Comparison of ENCODE assay signal across 8 cellular contexts in genomic region chr5:73564644-73565165, GRCh38. TPM values are rescaled to one million over a fixed set of nuclear protein-coding genes. Genes with fewer than 3 reads are reported as not detected.
DNase-seq lines count a peak whose midpoint lies in the region; ATAC-seq, FAIRE-seq and TF ChIP-seq lines count a peak whose summit lies in the region.

No MANE protein-coding gene starts in this region.

- CTCF ChIA-PET in activated B cell treated with CpG ODN at 0.5 μM for 24 hours (lab: Charles Lee) = interaction anchor here (1.4 kb wide), 1 partner anchor 29 kb away, joined by 4 read pairs; no protein-coding TSS in a partner anchor

- H3K9me3 ChIP-seq in pancreas = no peaks in the 10 kb centered on the region

- H3K4me1 ChIP-seq in pancreas = peaks cover 11 to 29% (median 15%) of the 10 kb centered on the region in 3 donors

- H3K27ac ChIP-seq in pancreas = peak overlapping the region; percentile 85 to 95 (median 89)

- POLR2A ChIA-PET in activated B cell treated with CpG ODN at 0.5 μM for 24 hours (lab: Charles Lee) = interaction anchor here (1.2 to 3.0 kb wide), 3 partner anchors 9 to 66 kb away, joined by 3 to 35 read pairs (median 6); partner anchors contain the start of gene BTF3

- H3K27me3 Mint-ChIP-seq in activated B cell treated with CpG ODN at 0.5 μM for 24 hours = no peaks in the 10 kb centered on the region

- DNase-seq in activated B cell treated with CpG ODN at 0.5 μM for 24 hours (no peak), fibroblast of peridontal ligament (ENCODE audit: extremely low read depth) (peak; percentile 14), pancreas (no peak), cerebellar nuclear complex (lab: John Stamatoyannopoulos, UW) (no peak), OCI-M2 (lab: John Stamatoyannopoulos, UW; ENCODE audit: unreplicated experiment) (no peak)

- peaks cover 37% of the 10 kb centered on the region for H3K4me1 Mint-ChIP-seq in activated B cell treated with CpG ODN at 0.5 μM for 24 hours

- H3K27me3 ChIP-seq in pancreas = no peaks in the 10 kb centered on the region

- peak overlapping the region; percentile 76 to 87 (median 83) for H3K4me3 ChIP-seq in pancreas

- ATAC-seq in GM18498 (IDR thresholded peaks at IDR 0.05; ENCODE audit: unreplicated experiment) (peak; percentile 6), HG03135 (IDR thresholded peaks at IDR 0.05; ENCODE audit: unreplicated experiment) (peak; percentile 11), activated B cell treated with CpG ODN at 0.5 μM for 24 hours (ENCODE audit: low read depth) (no peak), pancreas (peak; percentile 1 to 7 (median 4)), HG03565 (IDR thresholded peaks at IDR 0.05; ENCODE audit: unreplicated experiment) (no peak)

- peaks cover 40% of the 10 kb centered on the region for H3K36me3 Mint-ChIP-seq in activated B cell treated with CpG ODN at 0.5 μM for 24 hours (ENCODE audit: low read depth)

- no peak for TF ChIP-seq CTCF in activated B cell treated with CpG ODN at 0.5 μM for 24 hours (IDR thresholded peaks at IDR 0.05)
- TF ChIP-seq CTCF in pancreas (IDR thresholded peaks at IDR 0.05) = no peak

- H3K9me3 Mint-ChIP-seq in activated B cell treated with CpG ODN at 0.5 μM for 24 hours = no peaks in the 10 kb centered on the region

- H3K27ac Mint-ChIP-seq in activated B cell treated with CpG ODN at 0.5 μM for 24 hours = peak overlapping the region; percentile 100

- peak overlapping the region; percentile 99 for H3K4me3 Mint-ChIP-seq in activated B cell treated with CpG ODN at 0.5 μM for 24 hours

- intact Hi-C loops in activated B cell treated with CpG ODN at 0.5 μM for 24 hours (cut with micrococcal nuclease) = loop anchor here (1.0 to 10.0 kb wide), 15 partner anchors 45 to 1980 kb away; partner anchors contain the start of genes ANKRD31, BTF3, CERT1 and ENC1
- intact Hi-C loops in pancreas (cut with DNase I) = no loop called here

- H3K36me3 ChIP-seq in pancreas = peaks cover 0 to 9% (median 9%) of the 10 kb centered on the region in 3 donors

- WGBS in pancreas, 2 donors = 0 to 1% methylated on average over 12 of the region's 12 CpGs

- no peak for FAIRE-seq in pancreas (lab: Jason Lieb, UNC)

RNA-seq across cellular contexts. Expression of gene ANKRA2, which starts 0.7 kb away (rescaled TPM):
- total RNA-seq in activated B cell treated with CpG ODN at 0.5 μM for 24 hours (17.7 and 22.9 TPM in 2 replicates), pancreas (10 to 100 TPM in 2 of 6 donors, 1 to 10 TPM in 4; 6.9 to 15.7 (median 9.6) TPM)
- polyA plus RNA-seq in pancreas = 10 to 100 TPM; 10.6 to 20.4 TPM

RNA-seq across cellular contexts. Expression of gene UTP15, which starts 0.8 kb away (rescaled TPM):
- total RNA-seq in activated B cell treated with CpG ODN at 0.5 μM for 24 hours = 35.7 and 40.4 TPM in 2 replicates
- total RNA-seq in pancreas = 1 to 10 TPM; 3.0 to 8.2 (median 6.9) TPM
- 1 to 10 TPM; 1.9 to 4.5 TPM for polyA plus RNA-seq in pancreas

Comparison
In these comparisons a context has a peak if more than half of its experiments do, and no peak if none do; other contexts are left out.
1. ATAC-seq: peak in GM18498 (single experiment), HG03135 (single experiment) and pancreas (4 of 4); none in activated B cell treated with CpG ODN at 0.5 μM for 24 hours (single experiment) and HG03565 (single experiment).